ENCODE assay signal across 17 cellular contexts in the genomic region with DNA sequence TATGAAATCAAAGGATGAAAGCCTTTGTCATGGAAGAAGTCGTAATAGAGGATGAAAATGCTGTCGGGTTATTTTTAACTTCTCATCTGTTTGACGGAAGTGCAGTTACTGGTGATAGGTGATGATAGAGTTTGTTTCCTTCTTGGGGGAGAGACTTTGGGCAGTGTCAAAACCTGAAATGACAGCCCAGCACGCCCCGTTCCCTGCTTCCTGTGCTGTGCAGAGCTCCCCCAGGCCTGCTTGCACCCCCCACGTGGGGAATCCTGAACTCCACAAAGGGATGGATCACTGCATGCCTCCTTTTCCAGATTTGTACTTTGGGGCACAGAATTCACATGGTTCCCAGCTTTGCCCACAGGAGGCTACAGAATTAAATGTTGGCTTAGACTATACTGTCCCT.
DNase-seq lines count a peak whose midpoint lies in the region; ATAC-seq and TF ChIP-seq lines count a peak whose summit lies in the region.
"Had no signal": no experiment of that assay in that cellular context is flagged by ENCODE, and none has a peak within 500 bp of the region (broad histone marks: within the 10 kb centered on the region; RNA-seq: fewer than 3 reads in every experiment).

No MANE protein-coding gene starts in this region.

- H3K9me3 ChIP-seq in Panc1 (ENCODE audit: control insufficient read depth, insufficient read depth, low read depth, low read length) (no peaks in the 10 kb centered on the region), right atrium auricular region (no peaks in the 10 kb centered on the region), osteoblast (ENCODE audit: low read depth, low read length) (no peaks in the 10 kb centered on the region)
- H3K9me3 ChIP-seq: MG63, mucosa of descending colon, uterus had no signal

- H2AFZ ChIP-seq in osteoblast (ENCODE audit: low read length), result no peak overlapping the region

- H3K36me3 Mint-ChIP-seq in activated CD4-positive, alpha-beta T cell treated with anti-CD3 and anti-CD28 coated beads for 36 hours (ENCODE audit: low read depth), result peaks cover 12% of the 10 kb centered on the region

- no peak overlapping the region for H3K4me3 Mint-ChIP-seq in activated CD4-positive, alpha-beta T cell treated with anti-CD3 and anti-CD28 coated beads for 36 hours
- H3K4me3 Mint-ChIP-seq: activated CD4-positive, alpha-beta memory T cell treated with anti-CD3 and anti-CD28 coated beads for 36 hours; activated naive CD8-positive, alpha-beta T cell treated with anti-CD3 and anti-CD28 coated beads for 36 hours; B cell had no signal

- H3K27ac ChIP-seq in Panc1 (ENCODE audit: low read length) (no peak overlapping the region), right atrium auricular region (no peak overlapping the region), osteoblast (ENCODE audit: low read depth, low read length) (no peak overlapping the region)
- H3K27ac ChIP-seq: uterus, VCaP had no signal

- no peaks in the 10 kb centered on the region; the same call in 1 of the 2 replicates for H3K36me3 ChIP-seq in Panc1 (ENCODE audit: control insufficient read depth, insufficient read depth, low read length)
- H3K36me3 ChIP-seq in right atrium auricular region, result no peaks in the 10 kb centered on the region
- H3K36me3 ChIP-seq in osteoblast (ENCODE audit: insufficient read depth, low read length), result no peaks in the 10 kb centered on the region
- H3K36me3 ChIP-seq: MG63, uterus had no signal

- H3K4me1 Mint-ChIP-seq in activated CD4-positive, alpha-beta T cell treated with anti-CD3 and anti-CD28 coated beads for 36 hours, result peaks cover 15% of the 10 kb centered on the region
- H3K4me1 Mint-ChIP-seq: B cell had no signal

- H3K79me2 ChIP-seq in osteoblast (ENCODE audit: insufficient read depth, low read length), result no peaks in the 10 kb centered on the region

- POLR2A ChIA-PET in activated CD4-positive, alpha-beta T cell treated with anti-CD3 and anti-CD28 coated beads for 36 hours (lab: Charles Lee), result interaction anchor here (0.5 kb wide), 1 partner anchor 32 kb away, joined by 3 read pairs; no protein-coding TSS in a partner anchor
- POLR2A ChIA-PET in Panc1 (lab: Charles Lee), result no interaction called here

- peak; percentile 42 for ATAC-seq in activated CD4-positive, alpha-beta T cell treated with anti-CD3 and anti-CD28 coated beads for 36 hours
- no peak for ATAC-seq in Panc1
- no peak for ATAC-seq in HG02852 (IDR thresholded peaks at IDR 0.05; ENCODE audit: unreplicated experiment)
- ATAC-seq: mucosa of descending colon had no signal

- H3K4me2 ChIP-seq in osteoblast (ENCODE audit: insufficient read depth, low read length), result no peak overlapping the region

- H3K27ac Mint-ChIP-seq in activated CD4-positive, alpha-beta T cell treated with anti-CD3 and anti-CD28 coated beads for 36 hours, result peak overlapping the region; percentile 58
- H3K27ac Mint-ChIP-seq: activated CD4-positive, alpha-beta memory T cell treated with anti-CD3 and anti-CD28 coated beads for 36 hours; activated naive CD8-positive, alpha-beta T cell treated with anti-CD3 and anti-CD28 coated beads for 36 hours; B cell had no signal

- no peaks in the 10 kb centered on the region for H3K27me3 ChIP-seq in Panc1 (ENCODE audit: control insufficient read depth, insufficient read depth, low read length)
- no peaks in the 10 kb centered on the region for H3K27me3 ChIP-seq in right atrium auricular region
- H3K27me3 ChIP-seq in osteoblast (ENCODE audit: insufficient read depth, low read length), result no peaks in the 10 kb centered on the region
- H3K27me3 ChIP-seq: MG63, uterus had no signal

- no peak for DNase-seq in activated CD4-positive, alpha-beta T cell treated with anti-CD3 and anti-CD28 coated beads for 36 hours
- DNase-seq in activated CD4-positive, alpha-beta T cell treated with anti-CD3 and anti-CD28 coated beads, Interleukin-2, amount 50 U/mL, for 4 hours, result no peak
- DNase-seq in Panc1 (ENCODE audit: low read depth, low spot score), result no peak
- peak; percentile 40 for DNase-seq in right atrium auricular region (ENCODE audit: low spot score)
- DNase-seq in osteoblast (ENCODE audit: insufficient read length, low spot score, missing footprints), result peak; percentile 23
- no peak for DNase-seq in EL
- DNase-seq in Ammon's horn (ENCODE audit: low spot score), result no peak
- DNase-seq: activated CD4-positive, alpha-beta memory T cell treated with anti-CD3 and anti-CD28 coated beads for 36 hours; activated naive CD8-positive, alpha-beta T cell treated with anti-CD3 and anti-CD28 coated beads for 36 hours; MG63; mucosa of descending colon; NCI-H1436; SHP77 had no signal

- CTCF ChIA-PET in activated CD4-positive, alpha-beta T cell treated with anti-CD3 and anti-CD28 coated beads for 36 hours (lab: Charles Lee), result no interaction called here
- CTCF ChIA-PET in Panc1 (lab: Charles Lee), result no interaction called here

- intact Hi-C loops in activated CD4-positive, alpha-beta T cell treated with anti-CD3 and anti-CD28 coated beads for 36 hours (cut with DNase I, micrococcal nuclease), result no loop called here
- intact Hi-C loops in Panc1 (cut with micrococcal nuclease; ENCODE audit: unreplicated experiment), result no loop called here

- in situ Hi-C loops in Panc1 (cut with HindIII; ENCODE audit: low pct_unique_long_range_greater_than_20kb, low sequenced_read_pairs), result no loop called here

- BruUV-seq in Panc1 (replicated peaks; lab: Mats Ljungman, UMichigan), result TSS peak; percentile 40

- no peaks in the 10 kb centered on the region for H3K27me3 Mint-ChIP-seq in activated CD4-positive, alpha-beta T cell treated with anti-CD3 and anti-CD28 coated beads for 36 hours
- H3K27me3 Mint-ChIP-seq: activated CD4-positive, alpha-beta memory T cell treated with anti-CD3 and anti-CD28 coated beads for 36 hours; activated naive CD8-positive, alpha-beta T cell treated with anti-CD3 and anti-CD28 coated beads for 36 hours; B cell had no signal

- no peaks in the 10 kb centered on the region for H4K20me1 ChIP-seq in osteoblast (ENCODE audit: insufficient read depth, low read length)

- H3K4me1 ChIP-seq in Panc1 (ENCODE audit: control insufficient read depth, insufficient read depth, low read length), result no peaks in the 10 kb centered on the region
- H3K4me1 ChIP-seq in right atrium auricular region, result peaks cover 0 to 17% of the 10 kb centered on the region in 2 donors
- peaks cover 3% of the 10 kb centered on the region for H3K4me1 ChIP-seq in osteoblast (ENCODE audit: insufficient read depth, low read length)
- H3K4me1 ChIP-seq: uterus had no signal

- TF ChIP-seq CTCF in Panc1 (IDR thresholded peaks at IDR 0.05) (no peak), right atrium auricular region (IDR thresholded peaks at IDR 0.05) (no peak), osteoblast (IDR thresholded peaks at IDR 0.05; ENCODE audit: extremely low read depth, low read depth, low read length) (no peak)

- H3K9me3 Mint-ChIP-seq in activated CD4-positive, alpha-beta T cell treated with anti-CD3 and anti-CD28 coated beads for 36 hours (ENCODE audit: low read depth), result no peaks in the 10 kb centered on the region
- H3K9me3 Mint-ChIP-seq: activated naive CD8-positive, alpha-beta T cell treated with anti-CD3 and anti-CD28 coated beads for 36 hours had no signal

- H3K4me3 ChIP-seq in Panc1 (ENCODE audit: low read depth in 2 of 2, low read length in 2 of 2) (no peak overlapping the region), right atrium auricular region (no peak overlapping the region), osteoblast (ENCODE audit: insufficient read depth, low read length) (no peak overlapping the region)
- H3K4me3 ChIP-seq: MG63, mucosa of descending colon, uterus had no signal

Comparison
In these comparisons a context has a peak if more than half of its experiments do, and no peak if none do; other contexts are left out.
1. DNase-seq: peak in right atrium auricular region (single experiment) and osteoblast (single experiment); none in activated CD4-positive, alpha-beta T cell treated with anti-CD3 and anti-CD28 coated beads for 36 hours (single experiment), activated CD4-positive, alpha-beta T cell treated with anti-CD3 and anti-CD28 coated beads, Interleukin-2, amount 50 U/mL, for 4 hours (0 of 2), Panc1 (single experiment), EL (single experiment) and Ammon's horn (single experiment).